In genomic region chr4:26346203-26346620, GRCh38 we compare ENCODE assay signal across 8 cellular contexts. TPM values are rescaled to one million over a fixed set of nuclear protein-coding genes. Genes with fewer than 3 reads are reported as not detected.
DNase-seq lines count a peak whose midpoint lies in the region; TF ChIP-seq lines count a peak whose summit lies in the region.

No MANE protein-coding gene starts in this region.

- WGBS in esophagus muscularis mucosa, result 75% methylated on average over 6 of the region's 6 CpGs

- H3K27me3 ChIP-seq in A673 (replicated peaks; ENCODE audit: insufficient read depth, low read depth, low read length, poor library complexity), result no peaks in the 10 kb centered on the region
- no peaks in the 10 kb centered on the region for H3K27me3 ChIP-seq in esophagus muscularis mucosa

- H3K4me3 ChIP-seq in A673 (ENCODE audit: low read depth, low read length, poor library complexity, severe bottlenecking), result peak overlapping the region; percentile 27
- H3K4me3 ChIP-seq in esophagus muscularis mucosa, result peak overlapping the region in 2 of 4 donors; percentile 5 to 7

- H3K36me3 ChIP-seq in A673 (ENCODE audit: insufficient read depth, low read length, poor library complexity, severe bottlenecking) (no peaks in the 10 kb centered on the region), esophagus muscularis mucosa (no peaks in the 10 kb centered on the region)

- H3K4me1 ChIP-seq in A673 (ENCODE audit: insufficient read depth, low read length, poor library complexity, severe bottlenecking) (peaks cover 21% of the 10 kb centered on the region), esophagus muscularis mucosa (peaks cover 40 to 60% (median 53%) of the 10 kb centered on the region in 4 donors)

- no peak overlapping the region for H3K27ac ChIP-seq in A673 (ENCODE audit: low read depth, low read length, poor library complexity, severe bottlenecking)
- no peak overlapping the region for H3K27ac ChIP-seq in esophagus muscularis mucosa (replicated peaks in 1 of 4)

- TF ChIP-seq POLR2A in esophagus muscularis mucosa (IDR thresholded peaks at IDR 0.05; ENCODE audit: low read depth), result no peak

- DNase-seq in A673 (ENCODE audit: low spot score) (peak; percentile 78), NCI-H146 treated with DMSO at 0.1 percent for 48 hours (lab: John Stamatoyannopoulos, UW; ENCODE audit: unreplicated experiment) (peak; percentile 22), dermis microvascular lymphatic vessel endothelial cell (ENCODE audit: low read depth in 2 of 2) (peak; percentile 81 to 84), lung microvascular endothelial cell (ENCODE audit: low read depth in 2 of 2) (peak; percentile 72 to 91), NCI-H2107 (lab: John Stamatoyannopoulos, UW) (no peak), esophagus muscularis mucosa (ENCODE audit: extremely low spot score) (no peak)
- no peak for DNase-seq in activated CD4-positive, CD25-positive, alpha-beta regulatory T cell (lab: John Stamatoyannopoulos, UW)
- no peak for DNase-seq in stimulated activated CD4-positive, alpha-beta T cell treated with anti-CD3 and anti-CD28 coated beads, Interleukin-4, amount 100 ng/mL, for 4 hours

- CTCF ChIA-PET in A673 (lab: Charles Lee), result interaction anchor here (0.6 kb wide), 1 partner anchor 80 kb away, joined by 3 read pairs; no protein-coding TSS in a partner anchor

- TF ChIP-seq EP300 in esophagus muscularis mucosa (IDR thresholded peaks at IDR 0.05), result no peak

- no TSS peak for BruUV-seq in A673 (replicated peaks; lab: Mats Ljungman, UMichigan)

- POLR2A ChIA-PET in A673 (lab: Charles Lee; ENCODE audit: low non-redundant PET), result no interaction called here

- H3K9me3 ChIP-seq in A673 (ENCODE audit: low read depth, low read length, poor library complexity, severe bottlenecking), result no peaks in the 10 kb centered on the region
- H3K9me3 ChIP-seq in esophagus muscularis mucosa, result no peaks in the 10 kb centered on the region

- intact Hi-C loops in A673 (cut with micrococcal nuclease; ENCODE audit: unreplicated experiment), result no loop called here
- intact Hi-C loops in esophagus muscularis mucosa (cut with DNase I), result no loop called here

- TF ChIP-seq CTCF in A673 (conservative IDR thresholded peaks at IDR 0.05; ENCODE audit: low read depth, low read length) (no peak), esophagus muscularis mucosa (IDR thresholded peaks at IDR 0.05) (no peak)

RNA-seq across cellular contexts. Expression of gene RBPJ, which starts 25.4 kb away (rescaled TPM):
- total RNA-seq in A673 (2021) (59.8 and 65.3 TPM in 2 replicates), dermis microvascular lymphatic vessel endothelial cell (39.9 and 52.3 TPM in 2 replicates), lung microvascular endothelial cell (41.4 and 42.3 TPM in 2 replicates), esophagus muscularis mucosa (10 to 100 TPM; 49.7 to 75.2 (median 60.8) TPM)

Comparison
In these comparisons a context has a peak if more than half of its experiments do, and no peak if none do; other contexts are left out.
1. DNase-seq: peak in A673 (single experiment), NCI-H146 treated with DMSO at 0.1 percent for 48 hours (single experiment), dermis microvascular lymphatic vessel endothelial cell (2 of 2) and lung microvascular endothelial cell (2 of 2); none in activated CD4-positive, CD25-positive, alpha-beta regulatory T cell (0 of 4), NCI-H2107 (single experiment), stimulated activated CD4-positive, alpha-beta T cell treated with anti-CD3 and anti-CD28 coated beads, Interleukin-4, amount 100 ng/mL, for 4 hours (0 of 2) and esophagus muscularis mucosa (single experiment).